8 cellular contexts compared by ENCODE assay signal in the genomic region with DNA sequence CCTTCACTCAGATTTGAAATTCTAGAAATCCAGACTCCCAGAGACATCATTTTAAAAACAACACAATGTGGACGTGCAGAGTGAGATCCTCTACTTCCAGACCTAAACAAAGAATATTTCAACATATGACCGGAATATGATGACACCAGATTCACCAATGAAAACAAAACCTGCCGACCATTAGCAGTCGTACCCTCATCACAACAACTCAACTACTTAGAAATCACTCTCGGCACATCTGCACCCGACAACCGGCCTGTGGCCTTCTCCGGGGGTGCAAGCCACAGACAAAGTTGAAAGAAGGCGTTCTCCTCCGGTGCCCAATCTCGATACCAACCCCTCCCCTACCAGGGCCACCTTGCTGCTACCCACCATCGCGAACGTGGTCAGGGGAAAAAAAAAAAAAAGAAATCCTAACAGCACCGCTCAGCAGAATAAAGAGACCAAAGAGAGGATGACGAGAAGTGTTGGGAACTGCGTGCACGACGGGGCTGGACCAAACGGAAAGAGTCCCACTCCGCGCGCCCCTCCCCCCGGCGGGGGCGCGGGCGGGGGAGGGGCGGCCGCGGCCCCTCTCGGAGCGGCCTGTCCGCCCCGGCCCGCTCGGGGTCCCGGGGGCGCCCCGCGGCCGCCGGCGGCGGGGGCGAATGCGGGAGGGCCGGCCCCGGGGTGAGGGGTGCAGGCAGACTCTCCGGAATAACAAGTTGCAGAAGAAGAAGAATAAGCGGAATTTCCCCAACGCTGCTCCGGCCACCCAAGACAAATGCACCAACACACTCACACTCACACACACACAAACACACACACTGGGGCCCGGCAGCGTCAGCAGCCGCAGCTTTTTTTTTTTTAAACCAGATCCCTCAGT. TPM values are rescaled to one million over a fixed set of nuclear protein-coding genes. Genes with fewer than 3 reads are reported as not detected.
DNase-seq lines count a peak whose midpoint lies in the region; ATAC-seq, FAIRE-seq and TF ChIP-seq lines count a peak whose summit lies in the region.

No MANE protein-coding gene starts in this region.

- peak overlapping the region; percentile 96 for H3K27ac ChIP-seq in colonic mucosa
- peak overlapping the region; percentile 53 for H3K27ac ChIP-seq in HepG2 (ENCODE audit: extremely low read length, insufficient read depth, low read length)

- no peaks in the 10 kb centered on the region for H3K27me3 ChIP-seq in BE2C
- no peaks in the 10 kb centered on the region for H3K27me3 ChIP-seq in colonic mucosa
- H3K27me3 ChIP-seq in HepG2 (ENCODE audit: control insufficient read depth in 1 of 2, insufficient read depth in 2 of 2, low read length in 2 of 2), result peaks cover 0 to 2% of the 10 kb centered on the region in 2 experiments; a peak in 1 of 5 replicates

- peak; percentile 4 for FAIRE-seq in HepG2 (lab: Jason Lieb, UNC)

- peaks cover 12% of the 10 kb centered on the region for H4K20me1 ChIP-seq in HepG2 (ENCODE audit: insufficient read depth, low read length)

- H3K4me3 ChIP-seq in BE2C (ENCODE audit: low read depth, low read length) (peak overlapping the region; percentile 78), colonic mucosa (peak overlapping the region; percentile 64), HepG2 (replicated peaks in 1 of 3; ENCODE audit: insufficient read depth in 1 of 3, low read depth in 2 of 3, low read length in 3 of 3) (peak overlapping the region; percentile 73 to 77 (median 75))

- TF ChIP-seq POLR2A in HepG2 (IDR thresholded peaks at IDR 0.05; ENCODE audit: insufficient read depth in 1 of 2, low read depth in 2 of 2, low read length in 2 of 2), result no peak

- DNase-seq in BE2C (peak; percentile 28), GM20000 (ENCODE audit: low spot score) (peak; percentile 77), NCI-H2029 treated with DMSO at 0.1 percent for 48 hours (lab: John Stamatoyannopoulos, UW) (peak; percentile 11), colonic mucosa (peak; percentile 60), HepG2 (ENCODE audit: low spot score) (peak; percentile 80)
- DNase-seq in activated CD4-positive, alpha-beta T cell treated with anti-CD3 and anti-CD28 coated beads for 1 hour, result peak; percentile 24
- peak; percentile 49 for DNase-seq in stimulated activated CD4-positive, alpha-beta T cell treated with anti-CD3 and anti-CD28 coated beads, Interleukin-4, amount 100 ng/mL, for 1 hour

- TF ChIP-seq CTCF in BE2C (IDR thresholded peaks at IDR 0.05; ENCODE audit: low read depth, low read length) (no peak), GM20000 (IDR thresholded peaks at IDR 0.05; ENCODE audit: extremely low read depth, missing control alignments) (no peak), colonic mucosa (IDR thresholded peaks at IDR 0.05) (no peak), HepG2 (CRISPR knock-in tag; IDR thresholded peaks at IDR 0.05) (no peak)

- intact Hi-C loops in colonic mucosa (cut with DNase I), result loop anchor here (10.0 kb wide), 1 partner anchor 115 kb away; no protein-coding TSS in a partner anchor
- intact Hi-C loops in HepG2 (cut with micrococcal nuclease; ENCODE audit: unreplicated experiment), result loop anchor here (10.0 kb wide), 2 partner anchors 65 to 115 kb away; no protein-coding TSS in a partner anchor

- under 1% methylated on average over 30 of the region's 56 CpGs for WGBS in HepG2 (ENCODE audit: low lambda C conversion rate)

- ATAC-seq in HepG2, result peak; percentile 45
- no peak for ATAC-seq in HG03442 (IDR thresholded peaks at IDR 0.05; ENCODE audit: unreplicated experiment)

- TSS peak; percentile 61 for BruUV-seq in HepG2 (replicated peaks; lab: Mats Ljungman, UMichigan)

- H3K4me2 ChIP-seq in HepG2 (ENCODE audit: low read depth, low read length), result peak overlapping the region; percentile 91

- H3K9me3 ChIP-seq in BE2C, result no peaks in the 10 kb centered on the region
- no peaks in the 10 kb centered on the region for H3K9me3 ChIP-seq in colonic mucosa
- no peaks in the 10 kb centered on the region for H3K9me3 ChIP-seq in HepG2 (ENCODE audit: low read length)

- H3K79me2 ChIP-seq in HepG2 (ENCODE audit: insufficient read depth, low read length), result peaks cover 36% of the 10 kb centered on the region

- POLR2A ChIA-PET in HepG2 (lab: Yijun Ruan, JAX), result no interaction called here

- CTCF ChIA-PET in HepG2 (lab: Yijun Ruan, JAX; ENCODE audit: low intra/inter-chr PET ratio, low total read pairs), result no interaction called here

- H3K9ac ChIP-seq in colonic mucosa (ENCODE audit: low read depth in 2 of 2, low read length in 2 of 2) (peak overlapping the region; percentile 69 to 85), HepG2 (ENCODE audit: insufficient read depth, low read depth, low read length) (peak overlapping the region; percentile 47)

- H3K36me3 ChIP-seq in BE2C, result no peaks in the 10 kb centered on the region
- no peaks in the 10 kb centered on the region for H3K36me3 ChIP-seq in colonic mucosa
- H3K36me3 ChIP-seq in HepG2 (replicated peaks in 1 of 2; ENCODE audit: control insufficient read depth in 1 of 2, insufficient read depth in 2 of 2, low read length in 2 of 2), result no peaks in the 10 kb centered on the region

- no peak for TF ChIP-seq RAD21 in HepG2 (CRISPR knock-in tag; IDR thresholded peaks at IDR 0.05)

- H3K4me1 ChIP-seq in BE2C, result no peaks in the 10 kb centered on the region
- H3K4me1 ChIP-seq in colonic mucosa, result no peaks in the 10 kb centered on the region
- peaks cover 46% of the 10 kb centered on the region for H3K4me1 ChIP-seq in HepG2 (ENCODE audit: insufficient read depth, low read length)

- TF ChIP-seq EP300 in HepG2 (IDR thresholded peaks at IDR 0.05; ENCODE audit: low read depth in 2 of 2, low read length in 2 of 2) (0 out of 4 replicates have a peak, but pooled peaks of 1 of the 2 experiments have one; percentile 31), HepG2 (CRISPR knock-in tag; IDR thresholded peaks at IDR 0.05; ENCODE audit: borderline replicate concordance) (no peak)

- in situ Hi-C loops in HepG2 (cut with HindIII; ENCODE audit: extremely low pct_ligation_motif_present, low pct_unique_long_range_greater_than_20kb), result no loop called here

- H2AFZ ChIP-seq in HepG2 (ENCODE audit: low read length), result no peak overlapping the region

TF ChIP-seq in HepG2, 621 proteins besides CTCF, POLR2A, EP300 and RAD21 (continues in another document):
- TF ChIP-seq, protein P1, sequence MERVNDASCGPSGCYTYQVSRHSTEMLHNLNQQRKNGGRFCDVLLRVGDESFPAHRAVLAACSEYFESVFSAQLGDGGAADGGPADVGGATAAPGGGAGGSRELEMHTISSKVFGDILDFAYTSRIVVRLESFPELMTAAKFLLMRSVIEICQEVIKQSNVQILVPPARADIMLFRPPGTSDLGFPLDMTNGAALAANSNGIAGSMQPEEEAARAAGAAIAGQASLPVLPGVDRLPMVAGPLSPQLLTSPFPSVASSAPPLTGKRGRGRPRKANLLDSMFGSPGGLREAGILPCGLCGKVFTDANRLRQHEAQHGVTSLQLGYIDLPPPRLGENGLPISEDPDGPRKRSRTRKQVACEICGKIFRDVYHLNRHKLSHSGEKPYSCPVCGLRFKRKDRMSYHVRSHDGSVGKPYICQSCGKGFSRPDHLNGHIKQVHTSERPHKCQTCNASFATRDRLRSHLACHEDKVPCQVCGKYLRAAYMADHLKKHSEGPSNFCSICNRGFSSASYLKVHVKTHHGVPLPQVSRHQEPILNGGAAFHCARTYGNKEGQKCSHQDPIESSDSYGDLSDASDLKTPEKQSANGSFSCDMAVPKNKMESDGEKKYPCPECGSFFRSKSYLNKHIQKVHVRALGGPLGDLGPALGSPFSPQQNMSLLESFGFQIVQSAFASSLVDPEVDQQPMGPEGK (CRISPR knock-in tag; IDR thresholded peaks at IDR 0.05), result peak; percentile 69
- TF ChIP-seq ZNF101 (CRISPR knock-in tag; IDR thresholded peaks at IDR 0.05; ENCODE audit: borderline replicate concordance, low read depth) (no peak), ZNF17 (CRISPR knock-in tag; IDR thresholded peaks at IDR 0.05) (no peak), SMARCE1 (IDR thresholded peaks at IDR 0.05; ENCODE audit: borderline replicate concordance) (no peak), ZKSCAN1 (IDR thresholded peaks at IDR 0.05; ENCODE audit: low read length) (no peak), ZSCAN31 (CRISPR knock-in tag; IDR thresholded peaks at IDR 0.05; ENCODE audit: low read depth) (no peak), MXI1 (IDR thresholded peaks at IDR 0.05; ENCODE audit: borderline replicate concordance, low read depth, low read length) (peak; percentile 8; the same call in 1 of the 3 replicates), XRCC5 (optimal IDR thresholded peaks at IDR 0.05; ENCODE audit: low read length) (no peak), ZSCAN25 (CRISPR knock-in tag; IDR thresholded peaks at IDR 0.05) (no peak)
- TF ChIP-seq, protein P2, sequence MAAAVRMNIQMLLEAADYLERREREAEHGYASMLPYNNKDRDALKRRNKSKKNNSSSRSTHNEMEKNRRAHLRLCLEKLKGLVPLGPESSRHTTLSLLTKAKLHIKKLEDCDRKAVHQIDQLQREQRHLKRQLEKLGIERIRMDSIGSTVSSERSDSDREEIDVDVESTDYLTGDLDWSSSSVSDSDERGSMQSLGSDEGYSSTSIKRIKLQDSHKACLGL (CRISPR knock-in tag; IDR thresholded peaks at IDR 0.05), result no peak

RNA-seq across cellular contexts. Expression of a gene that starts 1.7 kb away (rescaled TPM):
- 19.6 TPM for polyA plus RNA-seq in BE2C (2012; ENCODE audit: insufficient read depth, insufficient read length, low read depth)
- 10 to 100 TPM; 17.0 to 19.1 TPM for total RNA-seq in colonic mucosa
- 4.1 and 5.6 TPM in 2 replicates for total RNA-seq in HepG2 (2016; rRNA removed; fragmentation: Illumina TruSeq; extraction: Trizol)
- total RNA-seq in HepG2 (2016; cell fraction: cytosol; rRNA removed; fragmentation: Illumina TruSeq; extraction: Trizol; ENCODE audit: low read depth), result 8.0 and 10.4 TPM in 2 replicates
- 3.6 and 4.1 TPM in 2 replicates for total RNA-seq in HepG2 (2016; cell fraction: insoluble cytoplasmic fraction; rRNA removed; fragmentation: Illumina TruSeq; extraction: Trizol)
- 5.6 and 5.7 TPM in 2 replicates for total RNA-seq in HepG2 (2016; cell fraction: membrane; rRNA removed; fragmentation: Illumina TruSeq; extraction: Trizol)
- 7.8 and 14.3 TPM in 2 replicates for total RNA-seq in HepG2 (2016; cell fraction: nucleus; rRNA removed; fragmentation: Illumina TruSeq; extraction: Trizol)
- 30.6 and 34.6 TPM in 2 replicates for polyA plus RNA-seq in HepG2 (2011; rRNA removed)
- 11.4 and 12.7 TPM in 2 replicates for polyA plus RNA-seq in HepG2 (2011; cell fraction: cytosol; rRNA removed)
- 69.2 and 75.3 TPM in 2 replicates for polyA plus RNA-seq in HepG2 (2011; cell fraction: nucleus; rRNA removed)
- 19.1 and 20.7 TPM in 2 replicates for polyA plus RNA-seq in HepG2 (2012)
- polyA plus RNA-seq in HepG2 (2016; cell fraction: cytosol; fragmentation: Illumina TruSeq; extraction: Trizol; ENCODE audit: low read depth), result 1.9 and 2.3 TPM in 2 replicates
- 6.3 and 7.9 TPM in 2 replicates for polyA plus RNA-seq in HepG2 (2016; cell fraction: insoluble cytoplasmic fraction; fragmentation: Illumina TruSeq; extraction: Trizol; ENCODE audit: low read depth)
- polyA plus RNA-seq in HepG2 (2016; cell fraction: membrane; fragmentation: Illumina TruSeq; extraction: Trizol; ENCODE audit: low read depth), result 5.0 and 6.3 TPM in 2 replicates
- polyA plus RNA-seq in HepG2 (2016; cell fraction: nucleus; fragmentation: Illumina TruSeq; extraction: Trizol; ENCODE audit: insufficient read depth, low read depth), result 17.7 and 22.1 TPM in 2 replicates
- 14.6 and 18.0 TPM in 2 replicates for polyA minus RNA-seq in HepG2 (2011; rRNA and poly(A)+ RNA removed; ENCODE audit: low replicate concordance)
- 12.4 and 12.7 TPM in 2 replicates for polyA minus RNA-seq in HepG2 (2011; cell fraction: cytosol; rRNA and poly(A)+ RNA removed)
- 42.5 and 54.2 TPM in 2 replicates for polyA minus RNA-seq in HepG2 (2011; cell fraction: nucleus; rRNA and poly(A)+ RNA removed)

Comparison
In these comparisons a context has a peak if more than half of its experiments do, and no peak if none do; other contexts are left out.
1. DNase-seq: peak in every context shown above with its lines; median percentile 80 in HepG2; 77 in GM20000; 60 in colonic mucosa; 49 in stimulated activated CD4-positive, alpha-beta T cell treated with anti-CD3 and anti-CD28 coated beads, Interleukin-4, amount 100 ng/mL, for 1 hour; 28 in BE2C; 24 in activated CD4-positive, alpha-beta T cell treated with anti-CD3 and anti-CD28 coated beads for 1 hour; 11 in NCI-H2029 treated with DMSO at 0.1 percent for 48 hours.